Comparison of ENCODE assay signal across 8 cellular contexts in the genomic region with DNA sequence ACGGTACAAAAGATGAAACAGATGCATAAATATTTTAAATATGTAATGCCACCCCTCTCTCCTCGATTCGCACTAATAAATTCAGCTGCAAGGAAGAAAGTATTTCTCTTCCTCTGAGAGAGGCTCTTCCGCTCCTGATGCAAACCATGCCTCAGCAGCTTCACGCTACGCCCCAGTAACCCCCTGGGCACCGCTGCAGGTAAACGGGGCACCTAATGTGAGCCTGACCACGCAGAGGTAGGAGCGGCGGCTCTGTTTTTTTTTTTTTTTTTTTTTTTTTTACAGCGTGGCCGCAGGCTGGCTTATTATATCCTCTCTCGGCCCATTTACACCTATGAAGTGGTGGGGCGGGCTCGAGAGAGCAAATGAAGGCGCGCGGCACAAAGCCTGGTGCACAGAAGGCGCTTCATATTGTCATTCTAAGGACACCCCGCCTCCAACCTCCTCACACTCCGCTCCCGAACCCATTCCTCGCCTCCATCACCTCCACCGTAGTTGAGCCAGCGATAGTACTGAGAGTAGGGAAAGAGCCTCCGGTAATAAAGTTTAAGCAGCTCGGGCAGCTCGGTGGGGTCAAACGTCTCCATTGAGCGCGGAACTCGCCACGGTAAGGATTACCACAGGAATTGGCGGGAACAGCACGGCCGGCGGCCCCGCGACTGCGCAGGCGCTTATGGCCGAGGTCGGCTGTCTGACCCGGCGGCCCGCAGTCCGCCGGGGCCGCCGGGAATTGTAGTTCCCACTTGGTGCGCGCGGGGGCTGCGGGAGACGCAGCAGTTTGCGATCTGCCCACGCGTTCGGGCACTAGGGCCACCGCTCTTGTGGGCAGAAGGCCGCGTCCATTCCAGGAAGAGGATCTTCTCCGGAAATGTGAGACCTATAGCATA. TPM values are rescaled to one million over a fixed set of nuclear protein-coding genes. Genes with fewer than 3 reads are reported as not detected.
DNase-seq lines count a peak whose midpoint lies in the region; ATAC-seq and TF ChIP-seq lines count a peak whose summit lies in the region.

Gene PRIM1, minus strand, starts transcription at position 612 of the 887 bp plus-strand sequence. Its CDS starts 25 bp downstream, at position 587.

- H3K36me3 ChIP-seq in ascending aorta = no peaks in the 10 kb centered on the region

- no peak within 1 kb of the TSS for H3K27ac ChIP-seq in ascending aorta

- H3K27me3 ChIP-seq in ascending aorta = no peaks in the 10 kb centered on the region

- ATAC-seq in GM18519 (IDR thresholded peaks at IDR 0.05; ENCODE audit: low FRiP score, unreplicated experiment) = peak; percentile 50
- peak; percentile 62 for ATAC-seq in HG02973 (IDR thresholded peaks at IDR 0.05; ENCODE audit: unreplicated experiment)

- peak within 1 kb of the TSS; percentile 74 to 80 for H3K4me3 ChIP-seq in ascending aorta
- peak within 1 kb of the TSS; percentile 92 for H3K4me3 ChIP-seq in retinal pigment epithelial cell (ENCODE audit: low read length)

- peak; percentile 86 to 89 for DNase-seq in NCI-H1930 (lab: John Stamatoyannopoulos, UW)
- DNase-seq in T-helper 22 cell (ENCODE audit: low read depth) = peak; percentile 74
- peak; percentile 18 to 90 for DNase-seq in ascending aorta (ENCODE audit: low spot score in 2 of 2)
- DNase-seq in hippocampal formation (lab: John Stamatoyannopoulos, UW) = peak; percentile 76 to 77
- DNase-seq in retinal pigment epithelial cell (ENCODE audit: low read depth) = no peak
- no peak for DNase-seq in cortex of kidney (lab: John Stamatoyannopoulos, UW)

- no peaks in the 10 kb centered on the region for H3K4me1 ChIP-seq in ascending aorta

- TF ChIP-seq CTCF in ascending aorta (IDR thresholded peaks at IDR 0.05) (peak in 2 of 3 experiments; percentile 14 to 22), retinal pigment epithelial cell (conservative IDR thresholded peaks at IDR 0.05; ENCODE audit: low read depth, low read length) (no peak)

- intact Hi-C loops in ascending aorta (cut with DNase I) = loop anchor here (2.0 to 5.0 kb wide), 2 partner anchors 27 to 485 kb away; partner anchors contain the start of gene NACA

- H3K9me3 ChIP-seq in ascending aorta = no peaks in the 10 kb centered on the region

RNA-seq across cellular contexts. Expression of gene PRIM1, which starts in this region (rescaled TPM):
- total RNA-seq in ascending aorta = 20.9 TPM

Comparison
In these comparisons a context has a peak if more than half of its experiments do, and no peak if none do; other contexts are left out.
1. DNase-seq: peak in NCI-H1930 (2 of 2), T-helper 22 cell (single experiment), ascending aorta (2 of 2) and hippocampal formation (2 of 2); none in retinal pigment epithelial cell (single experiment) and cortex of kidney (single experiment).